ENCODE assay signal across 23 cellular contexts in genomic region chr6:135013211-135013610, GRCh38. TPM values are rescaled to one million over a fixed set of nuclear protein-coding genes. Genes with fewer than 3 reads are reported as not detected.
DNase-seq lines count a peak whose midpoint lies in the region; ATAC-seq, FAIRE-seq and TF ChIP-seq lines count a peak whose summit lies in the region.
"Had no signal": no experiment of that assay in that cellular context is flagged by ENCODE, and none has a peak within 500 bp of the region (broad histone marks: within the 10 kb centered on the region; RNA-seq: fewer than 3 reads in every experiment).

No MANE protein-coding gene starts in this region.

- H3K9me3 ChIP-seq in CD4-positive, CD25-positive, alpha-beta regulatory T cell (ENCODE audit: control insufficient read depth in 2 of 2, low read length in 2 of 2) = no peaks in the 10 kb centered on the region
- H3K9me3 ChIP-seq: SJCRH30, uterus had no signal

- no peak for FAIRE-seq in D721Med (lab: Jason Lieb, UNC)
- FAIRE-seq: HepG2 had no signal

- no peaks in the 10 kb centered on the region for H3K9me3 Mint-ChIP-seq in CD4-positive, CD25-positive, alpha-beta regulatory T cell
- H3K9me3 Mint-ChIP-seq in T-cell = no peaks in the 10 kb centered on the region
- H3K9me3 Mint-ChIP-seq: mesothelial cell of epicardium, neural crest cell had no signal

- no peak for DNase-seq in activated CD4-positive, CD25-positive, alpha-beta regulatory T cell (lab: John Stamatoyannopoulos, UW)
- no peak for DNase-seq in CD4-positive, CD25-positive, alpha-beta regulatory T cell
- no peak for DNase-seq in T-cell
- DNase-seq in epithelial cell of prostate (ENCODE audit: low read depth, low spot score) = no peak
- DNase-seq in D721Med (ENCODE audit: insufficient read length, low spot score) = no peak
- no peak for DNase-seq in retina
- DNase-seq: 8988T; caudate nucleus; DMS 273 treated with DMSO at 0.1 percent for 48 hours; GF-D8; NCI-H1694; SJCRH30; stimulated activated CD4-positive, alpha-beta T cell treated with anti-CD3 and anti-CD28 coated beads, Interleukin-2, amount 100 ng/mL, for 48 hours; substantia nigra; uterus had no signal

- peak overlapping the region; percentile 83 for H3K4me3 ChIP-seq in CD4-positive, CD25-positive, alpha-beta regulatory T cell (ENCODE audit: low read depth, low read length)
- H3K4me3 ChIP-seq: SJCRH30, skin epidermis, uterus had no signal

- no peaks in the 10 kb centered on the region for H3K27me3 ChIP-seq in CD4-positive, CD25-positive, alpha-beta regulatory T cell (ENCODE audit: control insufficient read depth, insufficient read depth, low read length)
- H3K27me3 ChIP-seq: SJCRH30, uterus had no signal

- H3K4me3 Mint-ChIP-seq in CD4-positive, CD25-positive, alpha-beta regulatory T cell = peak overlapping the region; percentile 4 to 61 (median 28)
- H3K4me3 Mint-ChIP-seq in T-cell = peak overlapping the region in 2 of 3 donors; percentile 0 to 46
- H3K4me3 Mint-ChIP-seq: mesothelial cell of epicardium, neural crest cell had no signal

- CTCF ChIA-PET in T-cell (lab: Charles Lee) = interaction anchor here in 1 of 2 donors (0.6 kb wide), 1 partner anchor 16 kb away, joined by 3 read pairs; no protein-coding TSS in a partner anchor

- peak overlapping the region; percentile 83 for H3K27ac ChIP-seq in CD4-positive, CD25-positive, alpha-beta regulatory T cell (ENCODE audit: insufficient read depth, low read length, poor library complexity, severe bottlenecking)
- peak overlapping the region; percentile 9 for H3K27ac ChIP-seq in epithelial cell of prostate
- H3K27ac ChIP-seq: SJCRH30, uterus had no signal

- H3K4me1 Mint-ChIP-seq in CD4-positive, CD25-positive, alpha-beta regulatory T cell = peaks cover 34 to 64% (median 54%) of the 10 kb centered on the region in 4 donors
- H3K4me1 Mint-ChIP-seq in T-cell = peaks cover 64 to 67% (median 66%) of the 10 kb centered on the region in 3 donors
- H3K4me1 Mint-ChIP-seq: mesothelial cell of epicardium, neural crest cell had no signal

- ATAC-seq in activated CD4-positive, CD25-positive, alpha-beta regulatory T cell treated with anti-CD3 and anti-CD28 coated beads, Interleukin-2, amount 50 U/mL, for 24 hours = peak; percentile 14 to 18
- no peak for ATAC-seq in CD4-positive, CD25-positive, alpha-beta regulatory T cell (ENCODE audit: low read depth in 2 of 2)
- no peak for ATAC-seq in T-cell (replicated peaks in 1 of 4)
- ATAC-seq in esophagus mucosa = no peak
- ATAC-seq: HepG2, Panc1 had no signal

- H3K36me3 Mint-ChIP-seq in CD4-positive, CD25-positive, alpha-beta regulatory T cell = peaks cover 7% of the 10 kb centered on the region
- peaks cover 11% of the 10 kb centered on the region for H3K36me3 Mint-ChIP-seq in T-cell

- peaks cover 58% of the 10 kb centered on the region for H3K4me1 ChIP-seq in CD4-positive, CD25-positive, alpha-beta regulatory T cell (ENCODE audit: control insufficient read depth, insufficient read depth, low read length, poor library complexity, severe bottlenecking)
- H3K4me1 ChIP-seq: SJCRH30, uterus had no signal

- H3K36me3 ChIP-seq in CD4-positive, CD25-positive, alpha-beta regulatory T cell (ENCODE audit: control insufficient read depth, insufficient read depth, low read length) = peaks cover 2% of the 10 kb centered on the region
- H3K36me3 ChIP-seq: uterus had no signal

- peak overlapping the region; percentile 76 to 88 (median 81) for H3K27ac Mint-ChIP-seq in CD4-positive, CD25-positive, alpha-beta regulatory T cell
- H3K27ac Mint-ChIP-seq in T-cell = peak overlapping the region; percentile 84 to 89
- H3K27ac Mint-ChIP-seq: mesothelial cell of epicardium, progenitor cell of endocrine pancreas had no signal

- POLR2A ChIA-PET in T-cell (lab: Charles Lee) = interaction anchor here in 1 of 2 donors (0.7 kb wide), 1 partner anchor 249 kb away, joined by 3 read pairs; no protein-coding TSS in a partner anchor

- H3K27me3 Mint-ChIP-seq in CD4-positive, CD25-positive, alpha-beta regulatory T cell = no peaks in the 10 kb centered on the region
- H3K27me3 Mint-ChIP-seq in T-cell = no peaks in the 10 kb centered on the region
- H3K27me3 Mint-ChIP-seq: progenitor cell of endocrine pancreas had no signal

- TF ChIP-seq CTCF in D721Med (IDR thresholded peaks at IDR 0.05; ENCODE audit: insufficient read depth, missing control alignments) = no peak

RNA-seq across cellular contexts. Expression of gene HBS1L, which starts 41.4 kb away (rescaled TPM):
- 109 TPM for total RNA-seq in CD4-positive, CD25-positive, alpha-beta regulatory T cell
- 10 to 100 TPM; 49.4 to 66.8 (median 61.8) TPM for polyA plus RNA-seq in CD4-positive, CD25-positive, alpha-beta regulatory T cell
- total RNA-seq in T-cell (100 to 1,000 TPM in 1 of 5 donors, 10 to 100 TPM in 4; 51.4 to 112 (median 69.7) TPM), esophagus mucosa (47.0 TPM)

Comparison
In these comparisons a context has a peak if more than half of its experiments do, and no peak if none do; other contexts are left out.
1. ATAC-seq: peak in activated CD4-positive, CD25-positive, alpha-beta regulatory T cell treated with anti-CD3 and anti-CD28 coated beads, Interleukin-2, amount 50 U/mL, for 24 hours (2 of 2); none in CD4-positive, CD25-positive, alpha-beta regulatory T cell (0 of 2), T-cell (0 of 4) and esophagus mucosa (single experiment).